17 cellular contexts compared by ENCODE assay signal in genomic region chr11:17741487-17741886, GRCh38. TPM values are rescaled to one million over a fixed set of nuclear protein-coding genes. Genes with fewer than 3 reads are reported as not detected.
DNase-seq lines count a peak whose midpoint lies in the region; ATAC-seq and TF ChIP-seq lines count a peak whose summit lies in the region.
"Had no signal": no experiment of that assay in that cellular context is flagged by ENCODE, and none has a peak within 500 bp of the region (broad histone marks: within the 10 kb centered on the region; RNA-seq: fewer than 3 reads in every experiment).

No MANE protein-coding gene starts in this region.

- peak overlapping the region; percentile 32 for H2BK15ac ChIP-seq in neuronal stem cell (ENCODE audit: low read length)

- intact Hi-C loops in natural killer cell (cut with micrococcal nuclease) (no loop called here), upper lobe of right lung (cut with DNase I) (no loop called here)

- H3K18ac ChIP-seq in neuronal stem cell (ENCODE audit: low read length), result no peak overlapping the region

- DNase-seq in activated CD8-positive, alpha-beta memory T cell treated with anti-CD3 and anti-CD28 coated beads, Interleukin-2, amount 50 U/mL, for 4 hours, result peak; percentile 9
- DNase-seq in activated CD8-positive, alpha-beta memory T cell treated with anti-CD3 and anti-CD28 coated beads, Interleukin-2, amount 10 ng/mL, durations not matched to agents 7 days and 5 days, result no peak
- peak; percentile 32 for DNase-seq in natural killer cell treated with Interleukin-12 subunit alpha and Interleukin-12 subunit beta and Interleukin-15 and Interleukin-18, amount 100 ng/mL, for 72 hours (ENCODE audit: low spot score)
- DNase-seq in natural killer cell (no peak), neuronal stem cell (ENCODE audit: low spot score) (no peak), upper lobe of right lung (peak; percentile 31), GM20000 (ENCODE audit: low spot score) (no peak)
- DNase-seq in activated CD4-positive, alpha-beta T cell treated with anti-CD3 and anti-CD28 coated beads, Interleukin-2, amount 50 U/mL, for 4 hours, result no peak
- DNase-seq: CD8-positive, alpha-beta T cell; COR-L47; GM23248; H9 had no signal

- H3K9me3 ChIP-seq in neuronal stem cell (replicated peaks in 1 of 2; ENCODE audit: control insufficient read depth in 2 of 2, insufficient read depth in 1 of 2, low read depth in 1 of 2, low read length in 2 of 2), result no peaks in the 10 kb centered on the region
- no peaks in the 10 kb centered on the region for H3K9me3 ChIP-seq in upper lobe of right lung

- peaks cover 12% of the 10 kb centered on the region for H3K27me3 Mint-ChIP-seq in activated CD8-positive, alpha-beta memory T cell treated with anti-CD3 and anti-CD28 coated beads, Interleukin-2, amount 10 ng/mL, durations not matched to agents 7 days and 5 days
- peaks cover 6 to 14% of the 10 kb centered on the region in 2 donors for H3K27me3 Mint-ChIP-seq in natural killer cell treated with Interleukin-12 subunit alpha and Interleukin-12 subunit beta and Interleukin-15 and Interleukin-18, amount 100 ng/mL, for 72 hours
- H3K27me3 Mint-ChIP-seq in natural killer cell (ENCODE audit: low read depth in 2 of 2), result peaks cover 6 to 25% of the 10 kb centered on the region in 2 donors

- H3K4me2 ChIP-seq in neuronal stem cell (ENCODE audit: insufficient read depth, low read length, poor library complexity, severe bottlenecking), result no peak overlapping the region

- H3K4ac ChIP-seq in neuronal stem cell (ENCODE audit: low read length), result no peak overlapping the region

- no CpG with 5 or more reads among the region's 10 CpGs for WGBS in neuronal stem cell (ENCODE audit: extremely low coverage in 2 of 2, insufficient read length in 2 of 2, insufficient replicate concordance in 1 of 2), 2 donors

- TF ChIP-seq CTCF in natural killer cell (IDR thresholded peaks at IDR 0.05), result no peak
- no peak for TF ChIP-seq CTCF in upper lobe of right lung (IDR thresholded peaks at IDR 0.05)
- TF ChIP-seq CTCF in GM20000 (IDR thresholded peaks at IDR 0.05; ENCODE audit: extremely low read depth, missing control alignments), result no peak

- H3K27ac ChIP-seq in neuronal stem cell (replicated peaks; ENCODE audit: low read length), result no peak overlapping the region
- H3K27ac ChIP-seq in upper lobe of right lung, result no peak overlapping the region
- H3K27ac ChIP-seq: 22Rv1, GM23248 had no signal

- H3K4me3 ChIP-seq in neuronal stem cell (ENCODE audit: low read length in 2 of 2) (no peak overlapping the region), upper lobe of right lung (no peak overlapping the region)
- H3K4me3 ChIP-seq: GM23248 had no signal

- no peak overlapping the region for H2BK5ac ChIP-seq in neuronal stem cell (ENCODE audit: low read length)

- H3K4me1 Mint-ChIP-seq in activated CD8-positive, alpha-beta memory T cell treated with anti-CD3 and anti-CD28 coated beads, Interleukin-2, amount 10 ng/mL, durations not matched to agents 7 days and 5 days, result no peaks in the 10 kb centered on the region
- peaks cover 0 to 2% of the 10 kb centered on the region in 2 donors for H3K4me1 Mint-ChIP-seq in natural killer cell treated with Interleukin-12 subunit alpha and Interleukin-12 subunit beta and Interleukin-15 and Interleukin-18, amount 100 ng/mL, for 72 hours (ENCODE audit: low read depth in 2 of 2)
- no peaks in the 10 kb centered on the region for H3K4me1 Mint-ChIP-seq in natural killer cell
- H3K4me1 Mint-ChIP-seq: CD14-positive monocyte had no signal

- no peak overlapping the region for H3K23ac ChIP-seq in neuronal stem cell (ENCODE audit: low read depth, low read length, poor library complexity)

- H3K27me3 ChIP-seq in neuronal stem cell (ENCODE audit: control insufficient read depth in 3 of 3, insufficient read depth in 3 of 3, low read depth in 1 of 3, low read length in 3 of 3) (peaks cover 0 to 8% (median 0%) of the 10 kb centered on the region in 3 experiments), upper lobe of right lung (peaks cover 30% of the 10 kb centered on the region)

- H3K9ac ChIP-seq in neuronal stem cell (ENCODE audit: low read depth, low read length, poor library complexity), result no peak overlapping the region
- H3K9ac ChIP-seq: GM23248 had no signal

- no peaks in the 10 kb centered on the region for H3K79me1 ChIP-seq in neuronal stem cell (ENCODE audit: low read depth, low read length)

- no peak overlapping the region for H2BK120ac ChIP-seq in neuronal stem cell (ENCODE audit: low read depth, low read length)

- CTCF ChIA-PET in activated CD8-positive, alpha-beta memory T cell treated with anti-CD3 and anti-CD28 coated beads, Interleukin-2, amount 10 ng/mL, durations not matched to agents 7 days and 5 days (lab: Charles Lee), result no interaction called here

- no peaks in the 10 kb centered on the region for H3K36me3 Mint-ChIP-seq in activated CD8-positive, alpha-beta memory T cell treated with anti-CD3 and anti-CD28 coated beads, Interleukin-2, amount 10 ng/mL, durations not matched to agents 7 days and 5 days
- no peaks in the 10 kb centered on the region for H3K36me3 Mint-ChIP-seq in natural killer cell treated with Interleukin-12 subunit alpha and Interleukin-12 subunit beta and Interleukin-15 and Interleukin-18, amount 100 ng/mL, for 72 hours
- H3K36me3 Mint-ChIP-seq in natural killer cell, result no peaks in the 10 kb centered on the region
- H3K36me3 Mint-ChIP-seq: CD8-positive, alpha-beta T cell had no signal

- no peak overlapping the region for H2BK12ac ChIP-seq in neuronal stem cell (ENCODE audit: low read length)

- no peak overlapping the region for H4K91ac ChIP-seq in neuronal stem cell (ENCODE audit: low read depth, low read length, poor library complexity)

- H3K27ac Mint-ChIP-seq in activated CD8-positive, alpha-beta memory T cell treated with anti-CD3 and anti-CD28 coated beads, Interleukin-2, amount 10 ng/mL, durations not matched to agents 7 days and 5 days, result no peak overlapping the region
- no peak overlapping the region for H3K27ac Mint-ChIP-seq in natural killer cell treated with Interleukin-12 subunit alpha and Interleukin-12 subunit beta and Interleukin-15 and Interleukin-18, amount 100 ng/mL, for 72 hours
- H3K27ac Mint-ChIP-seq in natural killer cell, result no peak overlapping the region
- H3K27ac Mint-ChIP-seq: CD14-positive monocyte; CD8-positive, alpha-beta T cell; H9 had no signal

- H3K36me3 ChIP-seq in neuronal stem cell (replicated peaks in 1 of 2; ENCODE audit: control insufficient read depth in 2 of 2, insufficient read depth in 2 of 2, low read length in 2 of 2) (no peaks in the 10 kb centered on the region), upper lobe of right lung (no peaks in the 10 kb centered on the region)

- peak overlapping the region; percentile 40 for H2AK5ac ChIP-seq in neuronal stem cell (ENCODE audit: low read depth, low read length)

- H2AFZ ChIP-seq in neuronal stem cell (ENCODE audit: low read length), result no peak overlapping the region
- H2AFZ ChIP-seq: GM23248 had no signal

- no peaks in the 10 kb centered on the region for H3K9me3 Mint-ChIP-seq in activated CD8-positive, alpha-beta memory T cell treated with anti-CD3 and anti-CD28 coated beads, Interleukin-2, amount 10 ng/mL, durations not matched to agents 7 days and 5 days (ENCODE audit: low read depth)
- H3K9me3 Mint-ChIP-seq in natural killer cell treated with Interleukin-12 subunit alpha and Interleukin-12 subunit beta and Interleukin-15 and Interleukin-18, amount 100 ng/mL, for 72 hours, result no peaks in the 10 kb centered on the region
- no peaks in the 10 kb centered on the region for H3K9me3 Mint-ChIP-seq in natural killer cell
- H3K9me3 Mint-ChIP-seq: CD8-positive, alpha-beta T cell had no signal

- no peak for ATAC-seq in activated CD8-positive, alpha-beta memory T cell treated with anti-CD3 and anti-CD28 coated beads, Interleukin-2, amount 10 ng/mL, durations not matched to agents 7 days and 5 days
- no peak for ATAC-seq in natural killer cell treated with Interleukin-12 subunit alpha and Interleukin-12 subunit beta and Interleukin-15 and Interleukin-18, amount 100 ng/mL, for 72 hours
- ATAC-seq in natural killer cell (no peak), upper lobe of right lung (no peak)
- ATAC-seq: CD8-positive, alpha-beta T cell had no signal

- H3K14ac ChIP-seq in neuronal stem cell (ENCODE audit: low read length), result no peak overlapping the region

- no peak overlapping the region for H4K8ac ChIP-seq in neuronal stem cell (ENCODE audit: low read depth, low read length)

- no peak overlapping the region for H3K4me3 Mint-ChIP-seq in activated CD8-positive, alpha-beta memory T cell treated with anti-CD3 and anti-CD28 coated beads, Interleukin-2, amount 10 ng/mL, durations not matched to agents 7 days and 5 days
- no peak overlapping the region for H3K4me3 Mint-ChIP-seq in natural killer cell treated with Interleukin-12 subunit alpha and Interleukin-12 subunit beta and Interleukin-15 and Interleukin-18, amount 100 ng/mL, for 72 hours
- no peak overlapping the region for H3K4me3 Mint-ChIP-seq in natural killer cell
- H3K4me3 Mint-ChIP-seq: CD14-positive monocyte; CD8-positive, alpha-beta T cell; H9 had no signal

- H3K4me1 ChIP-seq in neuronal stem cell (ENCODE audit: control insufficient read depth in 2 of 2, insufficient read depth in 1 of 2, low read depth in 1 of 2, low read length in 2 of 2) (peaks cover 34 to 35% of the 10 kb centered on the region in 2 donors), upper lobe of right lung (no peaks in the 10 kb centered on the region)

RNA-seq across cellular contexts. Expression of gene KCNC1, which starts 6.9 kb away (rescaled TPM):
- total RNA-seq in activated CD8-positive, alpha-beta memory T cell treated with anti-CD3 and anti-CD28 coated beads, Interleukin-2, amount 10 ng/mL, durations not matched to agents 7 days and 5 days, result not detected
- not detected for total RNA-seq in natural killer cell treated with Interleukin-12 subunit alpha and Interleukin-12 subunit beta and Interleukin-15 and Interleukin-18, amount 100 ng/mL, for 72 hours
- total RNA-seq in natural killer cell (not detected), upper lobe of right lung (not detected)
- polyA plus RNA-seq in neuronal stem cell (2013, experiment 1 of 2), result 2.0 TPM
- 1.9 TPM for polyA plus RNA-seq in neuronal stem cell (2013, experiment 2 of 2)
- total RNA-seq: CD8-positive, alpha-beta T cell; GM23248 had no signal
- polyA plus RNA-seq: BJ, CD14-positive monocyte, GM23248 had no signal

RNA-seq across cellular contexts. Expression of gene MYOD1, which starts 22.1 kb away (rescaled TPM):
- not detected for total RNA-seq in activated CD8-positive, alpha-beta memory T cell treated with anti-CD3 and anti-CD28 coated beads, Interleukin-2, amount 10 ng/mL, durations not matched to agents 7 days and 5 days
- total RNA-seq in natural killer cell treated with Interleukin-12 subunit alpha and Interleukin-12 subunit beta and Interleukin-15 and Interleukin-18, amount 100 ng/mL, for 72 hours, result not detected
- total RNA-seq in natural killer cell (not detected), upper lobe of right lung (not detected)
- not detected for polyA plus RNA-seq in neuronal stem cell (2013, experiment 1 of 2)
- polyA plus RNA-seq in neuronal stem cell (2013, experiment 2 of 2), result not detected
- total RNA-seq: A673; CD8-positive, alpha-beta T cell; GM23248; H9; HepG2 had no signal
- polyA plus RNA-seq: BJ, CD14-positive monocyte, GM23248, HepG2 had no signal

Comparison
In these comparisons a context has a peak if more than half of its experiments do, and no peak if none do; other contexts are left out.
1. DNase-seq: peak in activated CD8-positive, alpha-beta memory T cell treated with anti-CD3 and anti-CD28 coated beads, Interleukin-2, amount 50 U/mL, for 4 hours (single experiment), natural killer cell treated with Interleukin-12 subunit alpha and Interleukin-12 subunit beta and Interleukin-15 and Interleukin-18, amount 100 ng/mL, for 72 hours (single experiment) and upper lobe of right lung (single experiment); none in activated CD8-positive, alpha-beta memory T cell treated with anti-CD3 and anti-CD28 coated beads, Interleukin-2, amount 10 ng/mL, durations not matched to agents 7 days and 5 days (single experiment), natural killer cell (single experiment), neuronal stem cell (single experiment), GM20000 (single experiment) and activated CD4-positive, alpha-beta T cell treated with anti-CD3 and anti-CD28 coated beads, Interleukin-2, amount 50 U/mL, for 4 hours (0 of 2).